ENCODE assay signal across 1 cellular context in the genomic region with DNA sequence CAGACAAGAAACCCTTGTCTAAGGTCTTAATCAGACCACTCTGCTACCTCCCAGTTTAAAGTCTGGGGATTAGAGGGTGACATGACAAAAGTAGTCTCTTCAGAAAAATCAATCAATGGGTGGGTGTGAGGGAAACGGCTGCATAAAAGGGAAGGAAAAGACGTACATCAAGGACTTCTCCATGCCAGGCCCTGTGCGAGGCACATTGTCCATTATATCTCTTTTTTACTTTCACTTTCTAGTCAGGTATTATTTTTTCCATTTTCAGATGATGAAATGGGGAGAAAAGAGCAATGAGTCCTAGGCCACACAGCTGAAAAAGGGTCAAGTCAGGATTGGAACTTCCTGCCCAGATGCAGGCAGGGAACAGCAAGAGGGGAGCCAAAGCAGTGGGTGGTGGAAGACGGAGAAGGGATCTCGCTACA.
A peak's percentile ranks its signal among the peaks of the same experiment; 100 is the strongest.
TF ChIP-seq lines count a peak whose summit lies in the region.

No MANE protein-coding gene starts in this region.

TF ChIP-seq in K562, 482 proteins besides CTCF, POLR2A, EP300 and RAD21 (continued from another document and continues in another):
- no peak for TF ChIP-seq ZNF699 (CRISPR knock-in tag; IDR thresholded peaks at IDR 0.05; ENCODE audit: insufficient replicate concordance)
- no peak for TF ChIP-seq ZNF583 (CRISPR knock-in tag; IDR thresholded peaks at IDR 0.05)
- TF ChIP-seq ARID1B (IDR thresholded peaks at IDR 0.05): peak; percentile 54; the same call in 1 of the 2 replicates
- peak; percentile 51; the same call in 1 of the 2 replicates for TF ChIP-seq GTF2A2 (tag; IDR thresholded peaks at IDR 0.05)
- TF ChIP-seq NR2F6 (CRISPR knock-in tag; IDR thresholded peaks at IDR 0.05): no peak
- TF ChIP-seq ZNF24 (IDR thresholded peaks at IDR 0.05): no peak
- no peak for TF ChIP-seq CBFA2T2 (conservative IDR thresholded peaks at IDR 0.05)
- TF ChIP-seq ZNF766 (CRISPR knock-in tag; conservative IDR thresholded peaks at IDR 0.05): peak; percentile 51; the same call in 1 of the 2 replicates
- TF ChIP-seq HNRNPUL1 (IDR thresholded peaks at IDR 0.05; ENCODE audit: low read length): no peak
- no peak for TF ChIP-seq ZNF586 (CRISPR knock-in tag; conservative IDR thresholded peaks at IDR 0.05)
- no peak for TF ChIP-seq FOXK1 (CRISPR knock-in tag; IDR thresholded peaks at IDR 0.05; ENCODE audit: borderline replicate concordance)
- TF ChIP-seq SMARCA4 (IDR thresholded peaks at IDR 0.05): peak; percentile 63
- TF ChIP-seq MAFF (IDR thresholded peaks at IDR 0.05; ENCODE audit: low read length): no peak
- TF ChIP-seq, protein P1, sequence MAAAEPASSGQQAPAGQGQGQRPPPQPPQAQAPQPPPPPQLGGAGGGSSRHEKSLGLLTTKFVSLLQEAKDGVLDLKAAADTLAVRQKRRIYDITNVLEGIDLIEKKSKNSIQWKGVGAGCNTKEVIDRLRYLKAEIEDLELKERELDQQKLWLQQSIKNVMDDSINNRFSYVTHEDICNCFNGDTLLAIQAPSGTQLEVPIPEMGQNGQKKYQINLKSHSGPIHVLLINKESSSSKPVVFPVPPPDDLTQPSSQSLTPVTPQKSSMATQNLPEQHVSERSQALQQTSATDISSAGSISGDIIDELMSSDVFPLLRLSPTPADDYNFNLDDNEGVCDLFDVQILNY (CRISPR knock-in tag; IDR thresholded peaks at IDR 0.05): no peak
- TF ChIP-seq, protein P2, sequence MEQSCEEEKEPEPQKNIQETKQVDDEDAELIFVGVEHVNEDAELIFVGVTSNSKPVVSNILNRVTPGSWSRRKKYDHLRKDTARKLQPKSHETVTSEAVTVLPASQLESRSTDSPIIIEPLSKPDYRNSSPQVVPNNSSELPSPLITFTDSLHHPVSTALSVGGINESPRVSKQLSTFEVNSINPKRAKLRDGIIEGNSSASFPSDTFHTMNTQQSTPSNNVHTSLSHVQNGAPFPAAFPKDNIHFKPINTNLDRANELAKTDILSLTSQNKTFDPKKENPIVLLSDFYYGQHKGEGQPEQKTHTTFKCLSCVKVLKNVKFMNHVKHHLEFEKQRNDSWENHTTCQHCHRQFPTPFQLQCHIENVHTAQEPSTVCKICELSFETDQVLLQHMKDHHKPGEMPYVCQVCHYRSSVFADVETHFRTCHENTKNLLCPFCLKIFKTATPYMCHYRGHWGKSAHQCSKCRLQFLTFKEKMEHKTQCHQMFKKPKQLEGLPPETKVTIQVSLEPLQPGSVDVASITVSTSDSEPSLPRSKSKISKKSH (CRISPR knock-in tag; IDR thresholded peaks at IDR 0.05): no peak
- TF ChIP-seq, protein P3, sequence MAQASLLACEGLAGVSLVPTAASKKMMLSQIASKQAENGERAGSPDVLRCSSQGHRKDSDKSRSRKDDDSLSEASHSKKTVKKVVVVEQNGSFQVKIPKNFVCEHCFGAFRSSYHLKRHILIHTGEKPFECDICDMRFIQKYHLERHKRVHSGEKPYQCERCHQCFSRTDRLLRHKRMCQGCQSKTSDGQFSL (CRISPR knock-in tag; IDR thresholded peaks at IDR 0.05): no peak
- TF ChIP-seq, protein P3 (tag; IDR thresholded peaks at IDR 0.05): 0 out of 4 replicates have a peak, but pooled peaks of 1 of the 2 experiments have one; percentile 12
- TF ChIP-seq, protein P4, sequence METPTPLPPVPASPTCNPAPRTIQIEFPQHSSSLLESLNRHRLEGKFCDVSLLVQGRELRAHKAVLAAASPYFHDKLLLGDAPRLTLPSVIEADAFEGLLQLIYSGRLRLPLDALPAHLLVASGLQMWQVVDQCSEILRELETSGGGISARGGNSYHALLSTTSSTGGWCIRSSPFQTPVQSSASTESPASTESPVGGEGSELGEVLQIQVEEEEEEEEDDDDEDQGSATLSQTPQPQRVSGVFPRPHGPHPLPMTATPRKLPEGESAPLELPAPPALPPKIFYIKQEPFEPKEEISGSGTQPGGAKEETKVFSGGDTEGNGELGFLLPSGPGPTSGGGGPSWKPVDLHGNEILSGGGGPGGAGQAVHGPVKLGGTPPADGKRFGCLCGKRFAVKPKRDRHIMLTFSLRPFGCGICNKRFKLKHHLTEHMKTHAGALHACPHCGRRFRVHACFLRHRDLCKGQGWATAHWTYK (CRISPR knock-in tag; IDR thresholded peaks at IDR 0.05): 0 out of 2 replicates have a peak, but pooled peaks have one; percentile 15
- TF ChIP-seq, protein P5, sequence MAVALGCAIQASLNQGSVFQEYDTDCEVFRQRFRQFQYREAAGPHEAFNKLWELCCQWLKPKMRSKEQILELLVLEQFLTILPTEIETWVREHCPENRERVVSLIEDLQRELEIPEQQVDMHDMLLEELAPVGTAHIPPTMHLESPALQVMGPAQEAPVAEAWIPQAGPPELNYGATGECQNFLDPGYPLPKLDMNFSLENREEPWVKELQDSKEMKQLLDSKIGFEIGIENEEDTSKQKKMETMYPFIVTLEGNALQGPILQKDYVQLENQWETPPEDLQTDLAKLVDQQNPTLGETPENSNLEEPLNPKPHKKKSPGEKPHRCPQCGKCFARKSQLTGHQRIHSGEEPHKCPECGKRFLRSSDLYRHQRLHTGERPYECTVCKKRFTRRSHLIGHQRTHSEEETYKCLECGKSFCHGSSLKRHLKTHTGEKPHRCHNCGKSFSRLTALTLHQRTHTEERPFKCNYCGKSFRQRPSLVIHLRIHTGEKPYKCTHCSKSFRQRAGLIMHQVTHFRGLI (CRISPR knock-in tag; IDR thresholded peaks at IDR 0.05): peak; percentile 76
- peak; percentile 77; the same call in 1 of the 2 replicates for TF ChIP-seq ZKSCAN8 (CRISPR knock-in tag; IDR thresholded peaks at IDR 0.05)
- TF ChIP-seq, protein P6, sequence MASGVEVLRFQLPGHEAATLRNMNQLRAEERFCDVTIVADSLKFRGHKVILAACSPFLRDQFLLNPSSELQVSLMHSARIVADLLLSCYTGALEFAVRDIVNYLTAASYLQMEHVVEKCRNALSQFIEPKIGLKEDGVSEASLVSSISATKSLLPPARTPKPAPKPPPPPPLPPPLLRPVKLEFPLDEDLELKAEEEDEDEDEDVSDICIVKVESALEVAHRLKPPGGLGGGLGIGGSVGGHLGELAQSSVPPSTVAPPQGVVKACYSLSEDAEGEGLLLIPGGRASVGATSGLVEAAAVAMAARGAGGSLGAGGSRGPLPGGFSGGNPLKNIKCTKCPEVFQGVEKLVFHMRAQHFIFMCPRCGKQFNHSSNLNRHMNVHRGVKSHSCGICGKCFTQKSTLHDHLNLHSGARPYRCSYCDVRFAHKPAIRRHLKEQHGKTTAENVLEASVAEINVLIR (CRISPR knock-in tag; IDR thresholded peaks at IDR 0.05): peak; percentile 49; the same call in 1 of the 2 replicates
- peak; percentile 68; the same call in 1 of the 2 replicates for TF ChIP-seq DIDO1 (tag; IDR thresholded peaks at IDR 0.05; ENCODE audit: low read depth)
- TF ChIP-seq, protein P7, sequence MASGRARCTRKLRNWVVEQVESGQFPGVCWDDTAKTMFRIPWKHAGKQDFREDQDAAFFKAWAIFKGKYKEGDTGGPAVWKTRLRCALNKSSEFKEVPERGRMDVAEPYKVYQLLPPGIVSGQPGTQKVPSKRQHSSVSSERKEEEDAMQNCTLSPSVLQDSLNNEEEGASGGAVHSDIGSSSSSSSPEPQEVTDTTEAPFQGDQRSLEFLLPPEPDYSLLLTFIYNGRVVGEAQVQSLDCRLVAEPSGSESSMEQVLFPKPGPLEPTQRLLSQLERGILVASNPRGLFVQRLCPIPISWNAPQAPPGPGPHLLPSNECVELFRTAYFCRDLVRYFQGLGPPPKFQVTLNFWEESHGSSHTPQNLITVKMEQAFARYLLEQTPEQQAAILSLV (tag; IDR thresholded peaks at IDR 0.05): peak; percentile 40
- peak; percentile 64 for TF ChIP-seq POLR2H (tag; IDR thresholded peaks at IDR 0.05; ENCODE audit: low read depth)
- TF ChIP-seq ZBTB1 (CRISPR knock-in tag; IDR thresholded peaks at IDR 0.05; ENCODE audit: borderline replicate concordance, low read depth): no peak
- TF ChIP-seq, protein P8, sequence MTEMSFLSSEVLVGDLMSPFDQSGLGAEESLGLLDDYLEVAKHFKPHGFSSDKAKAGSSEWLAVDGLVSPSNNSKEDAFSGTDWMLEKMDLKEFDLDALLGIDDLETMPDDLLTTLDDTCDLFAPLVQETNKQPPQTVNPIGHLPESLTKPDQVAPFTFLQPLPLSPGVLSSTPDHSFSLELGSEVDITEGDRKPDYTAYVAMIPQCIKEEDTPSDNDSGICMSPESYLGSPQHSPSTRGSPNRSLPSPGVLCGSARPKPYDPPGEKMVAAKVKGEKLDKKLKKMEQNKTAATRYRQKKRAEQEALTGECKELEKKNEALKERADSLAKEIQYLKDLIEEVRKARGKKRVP (CRISPR knock-in tag; IDR thresholded peaks at IDR 0.05): peak; percentile 85
- TF ChIP-seq, protein P9, sequence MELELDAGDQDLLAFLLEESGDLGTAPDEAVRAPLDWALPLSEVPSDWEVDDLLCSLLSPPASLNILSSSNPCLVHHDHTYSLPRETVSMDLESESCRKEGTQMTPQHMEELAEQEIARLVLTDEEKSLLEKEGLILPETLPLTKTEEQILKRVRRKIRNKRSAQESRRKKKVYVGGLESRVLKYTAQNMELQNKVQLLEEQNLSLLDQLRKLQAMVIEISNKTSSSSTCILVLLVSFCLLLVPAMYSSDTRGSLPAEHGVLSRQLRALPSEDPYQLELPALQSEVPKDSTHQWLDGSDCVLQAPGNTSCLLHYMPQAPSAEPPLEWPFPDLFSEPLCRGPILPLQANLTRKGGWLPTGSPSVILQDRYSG (tag; conservative IDR thresholded peaks at IDR 0.05; ENCODE audit: low read depth): no peak
- TF ChIP-seq NFIX (CRISPR knock-in tag; IDR thresholded peaks at IDR 0.05; ENCODE audit: low read depth): no peak
- no peak for TF ChIP-seq ASH1L (IDR thresholded peaks at IDR 0.05; ENCODE audit: borderline replicate concordance, low read depth, partially characterized antibody)
- no peak for TF ChIP-seq STAT5B (CRISPR knock-in tag; IDR thresholded peaks at IDR 0.05)
- peak; percentile 92 for TF ChIP-seq ZNF584 (CRISPR knock-in tag; IDR thresholded peaks at IDR 0.05; ENCODE audit: low read depth)
- TF ChIP-seq HLTF (IDR thresholded peaks at IDR 0.05): no peak
- TF ChIP-seq, protein P10, sequence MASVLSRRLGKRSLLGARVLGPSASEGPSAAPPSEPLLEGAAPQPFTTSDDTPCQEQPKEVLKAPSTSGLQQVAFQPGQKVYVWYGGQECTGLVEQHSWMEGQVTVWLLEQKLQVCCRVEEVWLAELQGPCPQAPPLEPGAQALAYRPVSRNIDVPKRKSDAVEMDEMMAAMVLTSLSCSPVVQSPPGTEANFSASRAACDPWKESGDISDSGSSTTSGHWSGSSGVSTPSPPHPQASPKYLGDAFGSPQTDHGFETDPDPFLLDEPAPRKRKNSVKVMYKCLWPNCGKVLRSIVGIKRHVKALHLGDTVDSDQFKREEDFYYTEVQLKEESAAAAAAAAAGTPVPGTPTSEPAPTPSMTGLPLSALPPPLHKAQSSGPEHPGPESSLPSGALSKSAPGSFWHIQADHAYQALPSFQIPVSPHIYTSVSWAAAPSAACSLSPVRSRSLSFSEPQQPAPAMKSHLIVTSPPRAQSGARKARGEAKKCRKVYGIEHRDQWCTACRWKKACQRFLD (CRISPR knock-in tag; IDR thresholded peaks at IDR 0.05): peak; percentile 91
- TF ChIP-seq ZNF707 (CRISPR knock-in tag; conservative IDR thresholded peaks at IDR 0.05): no peak
- TF ChIP-seq, protein P11, sequence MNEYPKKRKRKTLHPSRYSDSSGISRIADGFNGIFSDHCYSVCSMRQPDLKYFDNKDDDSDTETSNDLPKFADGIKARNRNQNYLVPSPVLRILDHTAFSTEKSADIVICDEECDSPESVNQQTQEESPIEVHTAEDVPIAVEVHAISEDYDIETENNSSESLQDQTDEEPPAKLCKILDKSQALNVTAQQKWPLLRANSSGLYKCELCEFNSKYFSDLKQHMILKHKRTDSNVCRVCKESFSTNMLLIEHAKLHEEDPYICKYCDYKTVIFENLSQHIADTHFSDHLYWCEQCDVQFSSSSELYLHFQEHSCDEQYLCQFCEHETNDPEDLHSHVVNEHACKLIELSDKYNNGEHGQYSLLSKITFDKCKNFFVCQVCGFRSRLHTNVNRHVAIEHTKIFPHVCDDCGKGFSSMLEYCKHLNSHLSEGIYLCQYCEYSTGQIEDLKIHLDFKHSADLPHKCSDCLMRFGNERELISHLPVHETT (CRISPR knock-in tag; conservative IDR thresholded peaks at IDR 0.05 in 1 of 2, IDR thresholded peaks at IDR 0.05 in 1 of 2): 0 out of 4 replicates have a peak, but pooled peaks of 1 of the 2 experiments have one; percentile 36
- no peak for TF ChIP-seq TSC22D4 (tag; IDR thresholded peaks at IDR 0.05)
- TF ChIP-seq CBX3 (IDR thresholded peaks at IDR 0.05; ENCODE audit: borderline replicate concordance in 1 of 2, low read length in 2 of 2): no peak
- TF ChIP-seq BACH1 (tag; IDR thresholded peaks at IDR 0.05): peak; percentile 83
- peak; percentile 77 for TF ChIP-seq TAF7 (tag; IDR thresholded peaks at IDR 0.05)
- no peak for TF ChIP-seq IFI16 (CRISPR knock-in tag; IDR thresholded peaks at IDR 0.05)
- TF ChIP-seq, protein P12, sequence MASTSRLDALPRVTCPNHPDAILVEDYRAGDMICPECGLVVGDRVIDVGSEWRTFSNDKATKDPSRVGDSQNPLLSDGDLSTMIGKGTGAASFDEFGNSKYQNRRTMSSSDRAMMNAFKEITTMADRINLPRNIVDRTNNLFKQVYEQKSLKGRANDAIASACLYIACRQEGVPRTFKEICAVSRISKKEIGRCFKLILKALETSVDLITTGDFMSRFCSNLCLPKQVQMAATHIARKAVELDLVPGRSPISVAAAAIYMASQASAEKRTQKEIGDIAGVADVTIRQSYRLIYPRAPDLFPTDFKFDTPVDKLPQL (IDR thresholded peaks at IDR 0.05; ENCODE audit: extremely low read depth, insufficient read length): no peak
- TF ChIP-seq ARID2 (IDR thresholded peaks at IDR 0.05): no peak
- no peak for TF ChIP-seq ZNF75A (CRISPR knock-in tag; IDR thresholded peaks at IDR 0.05)
- no peak for TF ChIP-seq ZNF408 (CRISPR knock-in tag; IDR thresholded peaks at IDR 0.05; ENCODE audit: low read depth)
- TF ChIP-seq HNRNPH1 (optimal IDR thresholded peaks at IDR 0.05; ENCODE audit: low read depth, low read length): no peak
- peak; percentile 90 for TF ChIP-seq L3MBTL2 (IDR thresholded peaks at IDR 0.05)
- TF ChIP-seq ZNF764 (CRISPR knock-in tag; IDR thresholded peaks at IDR 0.05; ENCODE audit: low read depth): no peak
